ENCODE assay signal across 21 cellular contexts in genomic region chr5:156021866-156022265, GRCh38.
"Had no signal": no experiment of that assay in that cellular context is flagged by ENCODE, and none has a peak within 500 bp of the region (broad histone marks: within the 10 kb centered on the region; RNA-seq: fewer than 3 reads in every experiment).

No MANE protein-coding gene starts in this region.

- H3K4me1 Mint-ChIP-seq: activated CD4-positive, alpha-beta T cell treated with anti-CD3 and anti-CD28 coated beads, Interleukin-2, amount 10 ng/mL, durations not matched to agents 7 days and 5 days; activated naive CD4-positive, alpha-beta T cell treated with anti-CD3 and anti-CD28 coated beads, Interleukin-2, amount 50 U/mL, for 24 hours; naive thymus-derived CD8-positive, alpha-beta T cell had no signal

- H3K36me3 Mint-ChIP-seq: activated naive CD4-positive, alpha-beta T cell treated with anti-CD3 and anti-CD28 coated beads, Interleukin-2, amount 50 U/mL, for 24 hours; naive thymus-derived CD8-positive, alpha-beta T cell had no signal

- H3K9me3 ChIP-seq: ascending aorta, lower lobe of right lung, prostate gland, right atrium auricular region, tibial artery had no signal

- H3K4me3 ChIP-seq: ascending aorta, coronary artery, lower lobe of right lung, prostate gland, right atrium auricular region, tibial artery had no signal

- ATAC-seq: activated CD4-positive, CD25-positive, alpha-beta regulatory T cell treated with anti-CD3 and anti-CD28 coated beads, Interleukin-2, amount 50 U/mL, for 24 hours; activated CD8-positive, alpha-beta T cell treated with anti-CD3 and anti-CD28 coated beads, Interleukin-2, amount 10 ng/mL, durations not matched to agents 7 days and 5 days; lower lobe of right lung; naive thymus-derived CD8-positive, alpha-beta T cell had no signal

- H3K4me3 Mint-ChIP-seq: activated CD4-positive, alpha-beta T cell treated with anti-CD3 and anti-CD28 coated beads, Interleukin-2, amount 10 ng/mL, durations not matched to agents 7 days and 5 days; activated CD8-positive, alpha-beta T cell treated with anti-CD3 and anti-CD28 coated beads, Interleukin-2, amount 10 ng/mL, durations not matched to agents 7 days and 5 days; activated naive CD4-positive, alpha-beta T cell treated with anti-CD3 and anti-CD28 coated beads, Interleukin-2, amount 50 U/mL, for 24 hours; central memory CD8-positive, alpha-beta T cell had no signal

- H3K27ac ChIP-seq: ascending aorta, coronary artery, lower lobe of right lung, prostate gland, right atrium auricular region, tibial artery had no signal

- DNase-seq: activated CD4-positive, alpha-beta T cell treated with anti-CD3 and anti-CD28 coated beads, Interleukin-2, amount 10 ng/mL, durations not matched to agents 7 days and 5 days; activated CD8-positive, alpha-beta T cell treated with anti-CD3 and anti-CD28 coated beads, Interleukin-2, amount 10 ng/mL, durations not matched to agents 7 days and 5 days; activated effector memory CD4-positive, alpha-beta T cell treated with anti-CD3 and anti-CD28 coated beads, Interleukin-2, amount 50 U/mL, for 16 hours; activated T-cell treated with anti-CD3 and anti-CD28 coated beads, Interleukin-2, amount 50 U/mL, for 48 hours; foreskin melanocyte; glutamatergic neuron; hippocampal formation; islet precursor cell; lower lobe of right lung; naive thymus-derived CD8-positive, alpha-beta T cell; stimulated activated CD4-positive, alpha-beta T cell treated with anti-CD3 and anti-CD28 coated beads, Interleukin-2, amount 100 ng/mL, for 24 hours; stimulated activated naive CD4-positive, alpha-beta T cell treated with Interleukin-2 at 50 U/mL for 16 hours; substantia nigra; tibial artery had no signal

- H3K4me1 ChIP-seq: ascending aorta, lower lobe of right lung, prostate gland, right atrium auricular region had no signal

- H3K36me3 ChIP-seq: ascending aorta, lower lobe of right lung, prostate gland, right atrium auricular region, tibial artery had no signal

- H3K27me3 ChIP-seq: ascending aorta, right atrium auricular region, tibial artery had no signal

- H3K27ac Mint-ChIP-seq: activated CD4-positive, alpha-beta T cell treated with anti-CD3 and anti-CD28 coated beads, Interleukin-2, amount 10 ng/mL, durations not matched to agents 7 days and 5 days; activated CD8-positive, alpha-beta T cell treated with anti-CD3 and anti-CD28 coated beads, Interleukin-2, amount 10 ng/mL, durations not matched to agents 7 days and 5 days; activated naive CD4-positive, alpha-beta T cell treated with anti-CD3 and anti-CD28 coated beads, Interleukin-2, amount 50 U/mL, for 24 hours; naive thymus-derived CD8-positive, alpha-beta T cell had no signal

- H3K9me3 Mint-ChIP-seq: activated CD4-positive, alpha-beta T cell treated with anti-CD3 and anti-CD28 coated beads, Interleukin-2, amount 10 ng/mL, durations not matched to agents 7 days and 5 days; activated naive CD4-positive, alpha-beta T cell treated with anti-CD3 and anti-CD28 coated beads, Interleukin-2, amount 50 U/mL, for 24 hours; central memory CD8-positive, alpha-beta T cell; naive thymus-derived CD8-positive, alpha-beta T cell had no signal
